11 cellular contexts compared by ENCODE assay signal in the genomic region with DNA sequence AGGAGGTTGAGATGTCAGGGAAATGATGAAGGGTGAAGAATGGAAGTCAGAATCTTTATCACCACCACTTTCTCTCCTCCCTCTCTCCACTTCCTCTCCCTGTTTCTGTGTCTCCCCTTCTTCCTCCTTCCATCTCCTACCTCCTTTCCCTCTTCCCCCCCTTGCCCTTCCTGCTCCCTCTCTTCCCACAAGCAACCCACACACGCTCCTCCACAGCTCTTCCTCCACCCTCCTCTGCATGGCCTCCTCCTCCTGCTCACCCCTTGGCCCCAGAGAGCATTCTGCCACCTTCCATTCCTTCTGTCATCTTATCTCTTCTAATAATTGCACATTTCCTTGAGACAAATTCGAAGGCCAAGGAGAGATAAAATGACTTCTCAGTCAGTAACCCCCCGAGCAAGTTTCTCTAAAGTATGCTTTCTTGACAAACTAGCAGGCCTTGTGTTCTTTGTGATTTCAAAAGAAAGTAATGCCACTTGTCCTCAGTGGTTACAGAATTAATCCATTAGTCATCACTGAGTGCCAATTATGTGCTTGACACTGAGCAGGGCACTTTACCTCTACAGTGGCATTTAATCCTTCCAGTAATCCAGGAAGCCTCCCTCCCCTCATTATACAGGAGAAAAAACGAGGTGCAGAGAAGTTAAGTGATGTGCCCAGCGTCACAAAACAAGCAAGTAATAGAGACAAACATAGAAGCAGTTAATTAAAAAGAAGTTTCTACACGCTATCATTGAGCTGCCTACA.
"Had no signal": no experiment of that assay in that cellular context is flagged by ENCODE, and none has a peak within 500 bp of the region (broad histone marks: within the 10 kb centered on the region; RNA-seq: fewer than 3 reads in every experiment).

No MANE protein-coding gene starts in this region.

- H3K27ac ChIP-seq: tibial artery, vagina had no signal

- H3K4me1 ChIP-seq: tibial artery, vagina had no signal

- H3K9me3 ChIP-seq: tibial artery, vagina had no signal

- H3K36me3 ChIP-seq: tibial artery, vagina had no signal

- H3K27me3 ChIP-seq: vagina had no signal

- H3K4me3 ChIP-seq: tibial artery, vagina had no signal

- DNase-seq: activated CD4-positive, alpha-beta T cell treated with anti-CD3 and anti-CD28 coated beads, Interleukin-2, amount 50 U/mL, for 4 hours; activated CD4-positive, CD25-positive, alpha-beta regulatory T cell treated with anti-CD3 and anti-CD28 coated beads, Interleukin-2, amount 50 U/mL, for 72 hours; activated naive CD4-positive, alpha-beta T cell treated with anti-CD3 and anti-CD28 coated beads for 36 hours; foreskin fibroblast; kidney glomerular epithelial cell; posterior cingulate gyrus; retina; stimulated activated CD4-positive, alpha-beta T cell treated with anti-CD3 and anti-CD28 coated beads, Interleukin-12 subunit alpha, Interleukin-12 subunit beta, amount 100 ng/mL, for 4 hours; stimulated activated CD4-positive, alpha-beta T cell treated with anti-CD3 and anti-CD28 coated beads, Interleukin-2, amount 100 ng/mL, for 24 hours; tibial artery had no signal
